8 cellular contexts compared by ENCODE assay signal in the genomic region with DNA sequence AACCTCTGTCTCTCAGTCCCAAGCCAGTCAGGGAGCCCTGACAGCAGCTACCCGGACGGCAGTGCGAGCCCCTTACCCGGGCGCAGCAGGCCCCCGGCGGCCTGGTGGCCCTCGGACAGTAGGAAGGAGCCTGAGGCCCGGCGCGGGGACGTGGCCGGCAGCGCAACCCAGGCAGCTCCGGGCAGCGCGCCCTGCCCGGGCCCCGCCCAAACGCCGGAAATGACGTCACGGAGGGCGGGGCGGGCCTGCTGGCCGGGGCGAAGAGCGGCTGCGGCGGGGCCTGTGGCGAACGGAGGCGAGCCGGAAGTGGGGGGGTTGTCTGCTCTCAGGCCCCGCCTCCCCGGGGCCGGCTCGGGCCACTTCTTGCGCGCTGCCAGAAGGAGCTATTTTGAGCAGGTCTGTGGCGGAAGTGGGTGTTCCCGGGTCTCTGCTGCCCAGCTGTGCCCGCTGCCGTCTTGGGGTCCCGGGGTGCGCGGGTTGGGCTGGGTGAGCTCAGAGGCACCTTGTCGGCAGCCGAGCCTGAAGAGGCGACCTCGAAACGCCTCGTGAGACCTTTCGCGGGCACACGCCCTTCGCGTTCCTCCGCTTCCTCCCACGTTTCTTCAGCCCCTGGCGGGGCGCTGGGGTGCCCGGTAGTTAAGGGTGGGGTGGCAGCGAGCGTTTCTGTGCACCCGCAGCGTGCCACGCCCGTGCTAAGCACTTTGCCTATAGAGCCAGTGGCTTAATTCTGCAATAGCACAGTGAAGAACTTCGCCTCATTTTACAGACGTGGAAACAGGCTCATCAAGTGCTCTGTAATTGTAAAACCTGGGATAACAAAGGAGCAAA. TPM values are rescaled to one million over a fixed set of nuclear protein-coding genes. Genes with fewer than 3 reads are reported as not detected.
DNase-seq lines count a peak whose midpoint lies in the region; ATAC-seq, FAIRE-seq and TF ChIP-seq lines count a peak whose summit lies in the region.

A gene (minus strand): TSS at position 193 of the 828 bp plus-strand sequence. CDS start 8,206 bp downstream, outside the sequence.

- peaks cover 10% of the 10 kb centered on the region for H3K4me1 ChIP-seq in IMR-90 (ENCODE audit: control insufficient read depth, insufficient read depth, low read length)
- peaks cover 56% of the 10 kb centered on the region for H3K4me1 ChIP-seq in OCI-LY7 (ENCODE audit: insufficient read depth, low read length, poor library complexity, severe bottlenecking)
- peaks cover 58% of the 10 kb centered on the region for H3K4me1 ChIP-seq in mononuclear cell (ENCODE audit: insufficient read depth, low read length)

- peak within 1 kb of the TSS; percentile 97 for H3K23ac ChIP-seq in IMR-90 (ENCODE audit: low read depth, low read length)

- H2AFZ ChIP-seq in IMR-90 (replicated peaks; ENCODE audit: low read length, poor library complexity) (peak within 1 kb of the TSS; percentile 100), OCI-LY7 (ENCODE audit: low read length) (no peak within 1 kb of the TSS)

- in situ Hi-C loops in IMR-90 (cut with MboI; ENCODE audit: low sequenced_read_pairs) = no loop called here

- peaks cover 11% of the 10 kb centered on the region for H3K36me3 ChIP-seq in IMR-90 (ENCODE audit: control insufficient read depth, insufficient read depth, low read length)
- peaks cover 48% of the 10 kb centered on the region for H3K36me3 ChIP-seq in OCI-LY7 (ENCODE audit: insufficient read depth, low read length)

- peak within 1 kb of the TSS; percentile 90 for H3K4me2 ChIP-seq in IMR-90 (ENCODE audit: low read depth, low read length)
- peak within 1 kb of the TSS; percentile 86 for H3K4me2 ChIP-seq in OCI-LY7 (ENCODE audit: low read length)

- H3K4me3 ChIP-seq in IMR-90 (ENCODE audit: insufficient read depth, low read depth, low read length) (peak within 1 kb of the TSS; percentile 94), OCI-LY7 (ENCODE audit: low read depth, low read length, poor library complexity, severe bottlenecking) (peak within 1 kb of the TSS; percentile 83), mononuclear cell (ENCODE audit: low read length) (peak within 1 kb of the TSS; percentile 63)

- FAIRE-seq in D721Med (lab: Jason Lieb, UNC) = no peak

- H3K9me2 ChIP-seq in OCI-LY7 (ENCODE audit: insufficient read depth, low read length) = no peaks in the 10 kb centered on the region

- TF ChIP-seq POLR2A in IMR-90 (IDR thresholded peaks at IDR 0.05; ENCODE audit: low read depth, low read length) = peak; percentile 96

- peaks cover 46% of the 10 kb centered on the region for H3K79me2 ChIP-seq in OCI-LY7 (ENCODE audit: insufficient read depth, low read depth, low read length)

- H3K27ac ChIP-seq in IMR-90 (ENCODE audit: insufficient read depth, low read length) (peak within 1 kb of the TSS; percentile 97), OCI-LY7 (ENCODE audit: low read depth, low read length, poor library complexity, severe bottlenecking) (peak within 1 kb of the TSS; percentile 96)

- H3K9me1 ChIP-seq in IMR-90 (ENCODE audit: insufficient read depth, low read length) = peaks cover 22% of the 10 kb centered on the region

- 0% methylated on average over 12 of the region's 71 CpGs; no CpG with 5 or more reads in 1 of the 2 experiments for WGBS in IMR-90 (ENCODE audit: extremely low coverage in 2 of 2, insufficient read length in 1 of 2), 2 experiments

- H3K56ac ChIP-seq in IMR-90 (ENCODE audit: extremely low read depth, insufficient read depth, low read length) = peak within 1 kb of the TSS; percentile 94

- DNase-seq in D721Med (ENCODE audit: insufficient read length, low spot score) (peak; percentile 97), IMR-90 (peak; percentile 91), OCI-LY7 (ENCODE audit: low spot score) (peak; percentile 98), activated T-cell treated with anti-CD3 and anti-CD28 coated beads for 1 hour (ENCODE audit: low read depth) (peak; percentile 93), epidermal melanocyte (ENCODE audit: insufficient read length, low spot score) (peak; percentile 92)
- DNase-seq in stimulated activated CD8-positive, alpha-beta memory T cell treated with anti-CD3 and anti-CD28 coated beads, Interleukin-2, amount 100 ng/mL, for 48 hours (ENCODE audit: low read depth in 2 of 2) = peak; percentile 91 to 92

- BruUV-seq in IMR-90 (replicated peaks; lab: Mats Ljungman, UMichigan) (TSS peak; percentile 88), OCI-LY7 (replicated peaks; lab: Mats Ljungman, UMichigan) (TSS peak; percentile 93)

- H3K9ac ChIP-seq in IMR-90 (ENCODE audit: low read depth, low read length) = peak within 1 kb of the TSS; percentile 91

- peaks cover 20 to 49% of the 10 kb centered on the region in 2 experiments for H3K79me1 ChIP-seq in IMR-90 (ENCODE audit: low read depth in 1 of 2, low read length in 2 of 2)

- H2BK120ac ChIP-seq in IMR-90 (ENCODE audit: low read depth, low read length) = peak within 1 kb of the TSS; percentile 90

- H3K18ac ChIP-seq in IMR-90 (ENCODE audit: low read depth, low read length) = peak within 1 kb of the TSS; percentile 86

- peak within 1 kb of the TSS; percentile 99 for H3K4ac ChIP-seq in IMR-90 (ENCODE audit: low read depth, low read length)

- intact Hi-C loops in IMR-90 (cut with micrococcal nuclease) (loop anchor here (1.0 kb wide), 4 partner anchors 25 to 175 kb away; no protein-coding TSS in a partner anchor), OCI-LY7 (cut with micrococcal nuclease; ENCODE audit: unreplicated experiment) (loop anchor here (1.0 to 10.0 kb wide), 2 partner anchors 25 to 267 kb away; a partner anchor contains a TSS)

- peak within 1 kb of the TSS; percentile 99 for H2AK9ac ChIP-seq in IMR-90 (replicated peaks; ENCODE audit: low read depth, low read length, poor library complexity)

- H3K9me3 ChIP-seq in IMR-90 (ENCODE audit: control insufficient read depth, insufficient read depth, low read length) = no peaks in the 10 kb centered on the region
- H3K9me3 ChIP-seq in OCI-LY7 (ENCODE audit: low read length) = peaks cover 18% of the 10 kb centered on the region; the same call in 1 of the 2 replicates
- H3K9me3 ChIP-seq in mononuclear cell (ENCODE audit: low read depth, low read length) = no peaks in the 10 kb centered on the region

- H4K8ac ChIP-seq in IMR-90 (ENCODE audit: low read depth in 2 of 2, low read length in 2 of 2) = peak within 1 kb of the TSS; percentile 72 to 96

- peak within 1 kb of the TSS; percentile 58 for H2BK20ac ChIP-seq in IMR-90 (ENCODE audit: low read depth, low read length)

- POLR2A ChIA-PET in IMR-90 (lab: Charles Lee; ENCODE audit: unreplicated experiment) (interaction anchor here (0.8 kb wide), 1 partner anchor 109 kb away, joined by 3 read pairs; no protein-coding TSS in a partner anchor), OCI-LY7 (lab: Charles Lee) (interaction anchor here (0.6 to 2.7 kb wide), 6 partner anchors 14 to 247 kb away, joined by 3 to 11 read pairs (median 4); no protein-coding TSS in a partner anchor)

- peak within 1 kb of the TSS; percentile 100 for H2AK5ac ChIP-seq in IMR-90 (ENCODE audit: low read depth, low read length)

- H4K5ac ChIP-seq in IMR-90 (ENCODE audit: low read depth, low read length) = peak within 1 kb of the TSS; percentile 81

- CTCF ChIA-PET in IMR-90 (lab: Yijun Ruan, JAX) = interaction anchor here (0.5 kb wide), 1 partner anchor 460 kb away, joined by 4 read pairs; no protein-coding TSS in a partner anchor
- CTCF ChIA-PET in OCI-LY7 (lab: Charles Lee; ENCODE audit: unreplicated experiment) = interaction anchor here (0.6 kb wide), 1 partner anchor 626 kb away, joined by 3 read pairs; no protein-coding TSS in a partner anchor

- peak within 1 kb of the TSS; percentile 100 for H3K14ac ChIP-seq in IMR-90 (replicated peaks; ENCODE audit: low read depth, low read length)

- peak within 1 kb of the TSS; percentile 98 for H2BK5ac ChIP-seq in IMR-90 (ENCODE audit: low read depth, low read length, poor library complexity, severe bottlenecking)

- H4K20me1 ChIP-seq in IMR-90 (ENCODE audit: insufficient read depth, low read length) (peaks cover 39% of the 10 kb centered on the region), OCI-LY7 (ENCODE audit: insufficient read depth, low read length) (no peaks in the 10 kb centered on the region)

- TF ChIP-seq RAD21 in IMR-90 (IDR thresholded peaks at IDR 0.05; ENCODE audit: low read length) = no peak

- peak within 1 kb of the TSS; percentile 73; the same call in 2 of the 3 replicates for H2BK15ac ChIP-seq in IMR-90 (ENCODE audit: low read depth, low read length)

- peak within 1 kb of the TSS; percentile 96 for H4K91ac ChIP-seq in IMR-90 (ENCODE audit: insufficient read depth, low read depth, low read length)

- TF ChIP-seq CTCF in D721Med (IDR thresholded peaks at IDR 0.05; ENCODE audit: insufficient read depth, missing control alignments) = no peak
- TF ChIP-seq CTCF in IMR-90 (conservative IDR thresholded peaks at IDR 0.05; ENCODE audit: low read depth, low read length) = no peak
- no peak for TF ChIP-seq CTCF in OCI-LY7 (conservative IDR thresholded peaks at IDR 0.05; ENCODE audit: low read length)

- H3K27me3 ChIP-seq in IMR-90 (ENCODE audit: control insufficient read depth, insufficient read depth, low read length) (no peaks in the 10 kb centered on the region), mononuclear cell (ENCODE audit: insufficient read depth, low read length) (no peaks in the 10 kb centered on the region)

- ATAC-seq in GM21528 (IDR thresholded peaks at IDR 0.05; ENCODE audit: low FRiP score, unreplicated experiment) (peak; percentile 67), IMR-90 (ENCODE audit: low read depth) (peak; percentile 91)

- dilution Hi-C loops in IMR-90 (cut with HindIII; ENCODE audit: low sequenced_read_pairs, unreplicated experiment) = no loop called here

TF ChIP-seq in IMR-90, 13 proteins besides CTCF, POLR2A, EP300 and RAD21:
- TF ChIP-seq MAZ (IDR thresholded peaks at IDR 0.05; ENCODE audit: borderline replicate concordance, low read depth, low read length) (peak; percentile 99), SMC3 (IDR thresholded peaks at IDR 0.05; ENCODE audit: low read depth, low read length) (no peak), MXI1 (IDR thresholded peaks at IDR 0.05; ENCODE audit: borderline replicate concordance, low read depth, low read length) (peak; percentile 66; the same call in 1 of the 2 replicates)

RNA-seq across cellular contexts. Expression of the gene that starts here (rescaled TPM):
- total RNA-seq in IMR-90 (2012; rRNA removed) (41.1 and 42.5 TPM in 2 replicates), OCI-LY7 (2022) (94.1 and 114 TPM in 2 replicates), mononuclear cell (4.4 TPM)
- 135 and 171 TPM in 2 replicates for polyA plus RNA-seq in IMR-90 (2012; rRNA removed)
- polyA plus RNA-seq in IMR-90 (2012; cell fraction: cytosol; rRNA removed) = 83.7 and 163 TPM in 2 replicates
- 86.3 and 141 TPM in 2 replicates for polyA plus RNA-seq in IMR-90 (2012; cell fraction: nucleus; rRNA removed; ENCODE audit: low replicate concordance)
- 53.9 and 81.1 TPM in 2 replicates for total RNA-seq in OCI-LY7 (2014; rRNA removed; shearing (Covaris generic))

Comparison
In these comparisons a context has a peak if more than half of its experiments do, and no peak if none do; other contexts are left out.
1. Peak in every context shown above with its lines: DNase-seq, ATAC-seq, H3K4me3 ChIP-seq and H3K27ac ChIP-seq.